In the genomic region with DNA sequence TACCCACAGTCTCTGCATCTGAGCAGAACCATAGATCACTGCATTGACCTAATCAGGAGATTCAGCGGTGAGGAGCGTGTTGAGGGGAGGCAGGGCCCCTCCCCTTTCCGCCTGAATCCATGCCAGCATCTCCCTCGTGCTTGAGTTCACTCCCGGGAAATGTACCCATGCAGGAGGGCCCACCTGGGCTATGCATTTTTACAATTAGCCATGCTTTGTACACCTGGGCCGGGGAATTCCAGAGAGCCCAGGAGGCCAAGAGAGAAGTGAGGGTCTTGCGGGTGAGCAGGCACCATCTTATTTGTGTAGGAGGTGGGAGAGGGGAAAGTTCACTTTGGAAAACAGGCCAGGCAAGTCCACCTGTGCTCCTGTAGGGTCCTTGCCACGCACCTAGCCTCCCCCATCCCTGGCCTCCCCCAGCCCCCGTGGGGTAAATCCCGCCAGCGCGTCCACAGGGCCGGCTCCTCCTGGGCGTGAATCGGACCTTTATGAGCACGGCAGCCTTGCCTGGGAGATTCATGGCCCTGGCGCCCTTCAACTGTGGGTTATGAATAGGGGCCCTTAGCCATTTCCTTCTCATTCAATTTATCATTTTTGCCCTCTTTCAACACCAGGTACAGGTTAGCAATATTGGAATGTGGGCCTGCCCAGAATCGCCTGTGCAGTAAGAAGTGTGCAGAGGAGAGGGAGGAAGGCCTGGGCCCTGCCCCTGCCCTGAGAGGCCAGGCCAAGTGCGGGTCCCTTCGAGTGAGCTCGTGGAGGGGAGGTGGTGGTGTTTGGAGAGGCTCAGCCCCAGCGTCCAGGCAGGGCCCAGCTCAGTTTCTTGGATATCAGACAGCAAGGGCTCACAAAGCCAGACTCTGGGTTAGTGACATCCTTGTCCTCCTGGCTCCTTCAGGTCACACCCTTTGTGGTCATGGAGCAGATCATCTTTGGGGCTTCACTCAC, we compare ENCODE assay signal across 28 cellular contexts.
"Had no signal": no experiment of that assay in that cellular context is flagged by ENCODE, and none has a peak within 500 bp of the region (broad histone marks: within the 10 kb centered on the region; RNA-seq: fewer than 3 reads in every experiment).

No MANE protein-coding gene starts in this region.

- H3K27ac Mint-ChIP-seq: activated T-cell treated with anti-CD3 and anti-CD28 coated beads, Interleukin-2, amount 50 U/mL, for 24 hours; progenitor cell of endocrine pancreas; stimulated activated naive B cell treated with anti-CD40 and anti-IgM and Interleukin-4, amounts not matched to agents 10 μg/mL and 1 μg/mL and 100 μg/mL, for 72 hours; T-helper 1 cell treated with Interleukin-12 subunit alpha and Interleukin-12 subunit beta and Interleukin-4 antibody, amounts not matched to agents 30 μg/mL and 1 μg/mL, for 36 hours had no signal

- H3K27me3 ChIP-seq: colonic mucosa, tibial artery had no signal

- H3K9me3 ChIP-seq: colonic mucosa, upper lobe of right lung had no signal

- H3K4me3 ChIP-seq: colonic mucosa, esophagus squamous epithelium, heart right ventricle, sigmoid colon, stomach, tibial artery, upper lobe of right lung had no signal

- H3K36me3 ChIP-seq: colonic mucosa, esophagus squamous epithelium, heart right ventricle, sigmoid colon, stomach, upper lobe of right lung had no signal

- H3K4me3 Mint-ChIP-seq: activated T-cell treated with anti-CD3 and anti-CD28 coated beads, Interleukin-2, amount 50 U/mL, for 24 hours; naive thymus-derived CD8-positive, alpha-beta T cell; stimulated activated naive B cell treated with anti-CD40 and anti-IgM and Interleukin-4, amounts not matched to agents 10 μg/mL and 1 μg/mL and 100 μg/mL, for 72 hours; T-helper 1 cell treated with Interleukin-12 subunit alpha and Interleukin-12 subunit beta and Interleukin-4 antibody, amounts not matched to agents 30 μg/mL and 1 μg/mL, for 36 hours had no signal

- H3K4me1 Mint-ChIP-seq: naive thymus-derived CD8-positive, alpha-beta T cell; stimulated activated naive B cell treated with anti-CD40 and anti-IgM and Interleukin-4, amounts not matched to agents 10 μg/mL and 1 μg/mL and 100 μg/mL, for 72 hours had no signal

- ATAC-seq: heart right ventricle; naive thymus-derived CD8-positive, alpha-beta T cell; stimulated activated naive B cell treated with anti-CD40 and anti-IgM and Interleukin-4, amounts not matched to agents 10 μg/mL and 1 μg/mL and 100 μg/mL, for 72 hours; upper lobe of right lung had no signal

- DNase-seq: activated CD4-positive, alpha-beta T cell treated with anti-CD3 and anti-CD28 coated beads for 48 hours; activated CD4-positive, alpha-beta T cell treated with anti-CD3 and anti-CD28 coated beads, Interleukin-2, amount 50 U/mL, for 48 hours; activated CD8-positive, alpha-beta memory T cell treated with anti-CD3 and anti-CD28 coated beads for 24 hours; activated CD8-positive, alpha-beta memory T cell treated with anti-CD3 and anti-CD28 coated beads, Interleukin-2, amount 50 U/mL, for 4 hours; activated gamma-delta T cell; activated naive CD4-positive, alpha-beta T cell treated with anti-CD3 and anti-CD28 coated beads, Interleukin-2, amount 50 U/mL, for 16 hours; activated T-cell treated with anti-CD3 and anti-CD28 coated beads, Interleukin-2, amount 50 U/mL, for 24 hours; amniotic stem cell; colonic mucosa; effector CD8-positive, alpha-beta T cell; esophagus squamous epithelium; foreskin melanocyte; heart right ventricle; midbrain; sigmoid colon; small intestine; stimulated activated CD4-positive, alpha-beta T cell treated with anti-CD3 and anti-CD28 coated beads, Interleukin-1b, Interleukin-23, amount 100 ng/mL, for 48 hours; stimulated activated CD4-positive, alpha-beta T cell treated with anti-CD3 and anti-CD28 coated beads, Interleukin-4, amount 100 ng/mL, for 4 hours; stimulated activated naive B cell treated with anti-CD40 and anti-IgM and Interleukin-4, amounts not matched to agents 10 μg/mL and 1 μg/mL and 100 μg/mL, for 72 hours; stomach; T-helper 9 cell; tibial artery; upper lobe of right lung had no signal

- H3K4me1 ChIP-seq: colonic mucosa, esophagus squamous epithelium, heart right ventricle, sigmoid colon, stomach, tibial artery, upper lobe of right lung had no signal

- H3K27ac ChIP-seq: colonic mucosa, epithelial cell of prostate, esophagus squamous epithelium, heart right ventricle, sigmoid colon, stomach, tibial artery, upper lobe of right lung, VCaP had no signal

- H3K27me3 Mint-ChIP-seq: activated T-cell treated with anti-CD3 and anti-CD28 coated beads, Interleukin-2, amount 50 U/mL, for 24 hours; progenitor cell of endocrine pancreas had no signal
